Comparison of ENCODE assay signal across 2 cellular contexts in genomic region chr17:50611639-50612038, GRCh38.
TF ChIP-seq lines count a peak whose summit lies in the region.

No MANE protein-coding gene starts in this region.

TF ChIP-seq in IMR-90, 13 proteins besides CTCF, POLR2A, EP300 and RAD21:
- TF ChIP-seq MAZ (IDR thresholded peaks at IDR 0.05; ENCODE audit: borderline replicate concordance, low read depth, low read length): no peak
- no peak for TF ChIP-seq FOS (IDR thresholded peaks at IDR 0.05; ENCODE audit: low read depth, low read length)
- TF ChIP-seq ELK1 (IDR thresholded peaks at IDR 0.05; ENCODE audit: borderline replicate concordance, low read depth, low read length): no peak
- TF ChIP-seq CEBPB (IDR thresholded peaks at IDR 0.05; ENCODE audit: low read depth, low read length): no peak
- no peak for TF ChIP-seq MXI1 (IDR thresholded peaks at IDR 0.05; ENCODE audit: borderline replicate concordance, low read depth, low read length)
- no peak for TF ChIP-seq CHD1 (IDR thresholded peaks at IDR 0.05; ENCODE audit: low read depth, low read length)
- no peak for TF ChIP-seq BHLHE40 (IDR thresholded peaks at IDR 0.05; ENCODE audit: low read depth, low read length)
- no peak for TF ChIP-seq SMC3 (IDR thresholded peaks at IDR 0.05; ENCODE audit: low read depth, low read length)
- TF ChIP-seq RCOR1 (IDR thresholded peaks at IDR 0.05; ENCODE audit: insufficient replicate concordance, low read length): no peak
- no peak for TF ChIP-seq RFX5 (IDR thresholded peaks at IDR 0.05; ENCODE audit: low read depth, low read length)
- no peak for TF ChIP-seq MAFK (IDR thresholded peaks at IDR 0.05; ENCODE audit: low read depth, low read length)
- TF ChIP-seq NFE2L2 (IDR thresholded peaks at IDR 0.05; ENCODE audit: low read depth, low read length): no peak
- no peak for TF ChIP-seq USF2 (IDR thresholded peaks at IDR 0.05; ENCODE audit: low read depth, low read length)

TF ChIP-seq in H1, 55 proteins besides CTCF, POLR2A, EP300 and RAD21:
- TF ChIP-seq HDAC2 (IDR thresholded peaks at IDR 0.05; ENCODE audit: borderline replicate concordance in 1 of 2, low read depth in 2 of 2, low read length in 2 of 2): no peak
- no peak for TF ChIP-seq CHD1 (IDR thresholded peaks at IDR 0.05; ENCODE audit: low read depth, low read length)
- no peak for TF ChIP-seq SRF (IDR thresholded peaks at IDR 0.05; ENCODE audit: low read depth, low read length)
- TF ChIP-seq ZNF274 (IDR thresholded peaks at IDR 0.05; ENCODE audit: borderline replicate concordance, extremely low read depth, low read length): no peak
- TF ChIP-seq CHD2 (IDR thresholded peaks at IDR 0.05; ENCODE audit: low read length): no peak
- TF ChIP-seq CBX5 (IDR thresholded peaks at IDR 0.05; ENCODE audit: low read depth, low read length): no peak
- no peak for TF ChIP-seq RBBP5 (IDR thresholded peaks at IDR 0.05; ENCODE audit: borderline replicate concordance, low read depth, low read length)
- TF ChIP-seq SIN3A (conservative IDR thresholded peaks at IDR 0.05 in 1 of 2, IDR thresholded peaks at IDR 0.05 in 1 of 2; ENCODE audit: low read depth in 1 of 2, low read length in 2 of 2): no peak
- TF ChIP-seq TEAD4 (IDR thresholded peaks at IDR 0.05; ENCODE audit: low read depth, low read length): no peak
- TF ChIP-seq CEBPB (IDR thresholded peaks at IDR 0.05; ENCODE audit: low read depth, low read length): no peak
- no peak for TF ChIP-seq KDM1A (IDR thresholded peaks at IDR 0.05; ENCODE audit: borderline replicate concordance, low read length)
- no peak for TF ChIP-seq CBX8 (IDR thresholded peaks at IDR 0.05; ENCODE audit: borderline replicate concordance, low read depth, low read length)
- no peak for TF ChIP-seq TAF7 (optimal IDR thresholded peaks at IDR 0.05; ENCODE audit: borderline replicate concordance, low read depth, low read length)
- no peak for TF ChIP-seq RFX5 (IDR thresholded peaks at IDR 0.05; ENCODE audit: borderline replicate concordance, low read depth, low read length)
- no peak for TF ChIP-seq TCF12 (IDR thresholded peaks at IDR 0.05; ENCODE audit: low read depth, low read length)
- TF ChIP-seq RNF2 (IDR thresholded peaks at IDR 0.05; ENCODE audit: borderline replicate concordance, low read depth, low read length, missing control alignments, poor library complexity, severe bottlenecking): no peak
- TF ChIP-seq SP4 (IDR thresholded peaks at IDR 0.05; ENCODE audit: low read length): no peak
- no peak for TF ChIP-seq KDM4A (IDR thresholded peaks at IDR 0.05; ENCODE audit: low read depth, low read length, severe bottlenecking)
